Comparison of ENCODE assay signal across 1 cellular context in genomic region chr4:122603156-122603574, GRCh38.
TF ChIP-seq lines count a peak whose summit lies in the region.

No MANE protein-coding gene starts in this region.

TF ChIP-seq in WTC11, 78 proteins besides CTCF, POLR2A, EP300 and RAD21:
- TF ChIP-seq ZBTB43 (CRISPR knock-in tag; IDR thresholded peaks at IDR 0.05) = no peak
- TF ChIP-seq KAT7 (CRISPR knock-in tag; IDR thresholded peaks at IDR 0.05; ENCODE audit: borderline replicate concordance) = no peak
- no peak for TF ChIP-seq MXD4 (CRISPR knock-in tag; IDR thresholded peaks at IDR 0.05; ENCODE audit: borderline replicate concordance)
